In genomic region chr6:20826378-20826777, GRCh38 we compare ENCODE assay signal across 14 cellular contexts.
DNase-seq lines count a peak whose midpoint lies in the region; ATAC-seq and TF ChIP-seq lines count a peak whose summit lies in the region.
"Had no signal": no experiment of that assay in that cellular context is flagged by ENCODE, and none has a peak within 500 bp of the region (broad histone marks: within the 10 kb centered on the region; RNA-seq: fewer than 3 reads in every experiment).

No MANE protein-coding gene starts in this region.

- intact Hi-C loops in breast epithelium (cut with DNase I; ENCODE audit: low total_unique reads) = no loop called here
- intact Hi-C loops in right cardiac atrium (cut with DNase I) = no loop called here

- peaks cover 0 to 9% of the 10 kb centered on the region in 2 donors for H3K9me3 ChIP-seq in breast epithelium
- no peaks in the 10 kb centered on the region for H3K9me3 ChIP-seq in right cardiac atrium (ENCODE audit: control insufficient read depth, low read length)
- H3K9me3 ChIP-seq: mucosa of descending colon, Peyer's patch, thyroid gland had no signal

- H3K27ac ChIP-seq in breast epithelium = peak overlapping the region; percentile 22 to 77
- H3K27ac ChIP-seq in right cardiac atrium (ENCODE audit: low read length) = no peak overlapping the region
- H3K27ac ChIP-seq: KMS-11, Peyer's patch, thyroid gland had no signal

- H3K4me3 ChIP-seq in breast epithelium = no peak overlapping the region
- H3K4me3 ChIP-seq in right cardiac atrium (ENCODE audit: low read length) = no peak overlapping the region
- H3K4me3 ChIP-seq: mucosa of descending colon, Peyer's patch, thyroid gland had no signal

- TF ChIP-seq POLR2A in breast epithelium (IDR thresholded peaks at IDR 0.05) = no peak

- CTCF ChIA-PET in activated CD8-positive, alpha-beta T cell treated with anti-CD3 and anti-CD28 coated beads, Interleukin-2, amount 10 ng/mL, durations not matched to agents 7 days and 5 days (lab: Charles Lee) = no interaction called here

- H3K27me3 ChIP-seq in breast epithelium (no peaks in the 10 kb centered on the region), right cardiac atrium (ENCODE audit: control insufficient read depth, insufficient read depth) (no peaks in the 10 kb centered on the region)
- H3K27me3 ChIP-seq: Peyer's patch, thyroid gland had no signal

- no peaks in the 10 kb centered on the region for H3K27me3 Mint-ChIP-seq in activated CD8-positive, alpha-beta T cell treated with anti-CD3 and anti-CD28 coated beads, Interleukin-2, amount 10 ng/mL, durations not matched to agents 7 days and 5 days (ENCODE audit: low read depth)

- POLR2A ChIA-PET in activated CD8-positive, alpha-beta T cell treated with anti-CD3 and anti-CD28 coated beads, Interleukin-2, amount 10 ng/mL, durations not matched to agents 7 days and 5 days (lab: Charles Lee) = no interaction called here

- peak; percentile 61 to 75 for ATAC-seq in right cardiac atrium
- ATAC-seq in GM18873 (IDR thresholded peaks at IDR 0.05; ENCODE audit: low FRiP score, unreplicated experiment) = no peak
- no peak for ATAC-seq in activated CD8-positive, alpha-beta T cell treated with anti-CD3 and anti-CD28 coated beads, Interleukin-2, amount 10 ng/mL, durations not matched to agents 7 days and 5 days
- ATAC-seq: mucosa of descending colon had no signal

- H3K36me3 ChIP-seq in breast epithelium = no peaks in the 10 kb centered on the region
- H3K36me3 ChIP-seq: Peyer's patch, thyroid gland had no signal

- H3K4me1 ChIP-seq in breast epithelium = peaks cover 0 to 5% of the 10 kb centered on the region in 2 donors
- no peaks in the 10 kb centered on the region for H3K4me1 ChIP-seq in right cardiac atrium (ENCODE audit: control insufficient read depth, insufficient read depth, low read length)
- H3K4me1 ChIP-seq: Peyer's patch had no signal

- in situ Hi-C loops in GM13976 (cut with MboI; ENCODE audit: low sequenced_read_pairs, unreplicated experiment) = no loop called here

- TF ChIP-seq CTCF in breast epithelium (IDR thresholded peaks at IDR 0.05) (no peak), GM13976 (IDR thresholded peaks at IDR 0.05; ENCODE audit: borderline replicate concordance, control extremely low read depth, extremely low read depth, insufficient read depth, missing control alignments) (no peak)

- H3K27ac Mint-ChIP-seq in activated CD8-positive, alpha-beta T cell treated with anti-CD3 and anti-CD28 coated beads, Interleukin-2, amount 10 ng/mL, durations not matched to agents 7 days and 5 days = no peak overlapping the region

- H3K9me3 Mint-ChIP-seq in activated CD8-positive, alpha-beta T cell treated with anti-CD3 and anti-CD28 coated beads, Interleukin-2, amount 10 ng/mL, durations not matched to agents 7 days and 5 days (ENCODE audit: insufficient read depth) = no peaks in the 10 kb centered on the region

- 29% methylated on average over 6 of the region's 6 CpGs for WGBS in right cardiac atrium

- H3K36me3 Mint-ChIP-seq in activated CD8-positive, alpha-beta T cell treated with anti-CD3 and anti-CD28 coated beads, Interleukin-2, amount 10 ng/mL, durations not matched to agents 7 days and 5 days (ENCODE audit: low read depth) = peaks cover 12% of the 10 kb centered on the region

- no peak overlapping the region for H3K4me3 Mint-ChIP-seq in activated CD8-positive, alpha-beta T cell treated with anti-CD3 and anti-CD28 coated beads, Interleukin-2, amount 10 ng/mL, durations not matched to agents 7 days and 5 days

- DNase-seq in AG20443 (ENCODE audit: low spot score) (peak; percentile 24), LHCN-M2 (ENCODE audit: low read depth) (peak; percentile 64), breast epithelium (ENCODE audit: low spot score in 2 of 2) (no peak), right cardiac atrium (no peak), SHP77 treated with DMSO at 0.1 percent for 48 hours (lab: John Stamatoyannopoulos, UW) (no peak), GM13976 (ENCODE audit: low spot score) (no peak)
- DNase-seq in activated CD8-positive, alpha-beta T cell treated with anti-CD3 and anti-CD28 coated beads, Interleukin-2, amount 10 ng/mL, durations not matched to agents 7 days and 5 days = no peak
- DNase-seq: C1 segment of cervical spinal cord, mucosa of descending colon, NCI-H2107, Peyer's patch, thyroid gland had no signal

- no peaks in the 10 kb centered on the region for H3K4me1 Mint-ChIP-seq in activated CD8-positive, alpha-beta T cell treated with anti-CD3 and anti-CD28 coated beads, Interleukin-2, amount 10 ng/mL, durations not matched to agents 7 days and 5 days (ENCODE audit: low read depth)

Comparison
In these comparisons a context has a peak if more than half of its experiments do, and no peak if none do; other contexts are left out.
1. DNase-seq: peak in AG20443 (single experiment) and LHCN-M2 (single experiment); none in breast epithelium (0 of 2), right cardiac atrium (0 of 3), SHP77 treated with DMSO at 0.1 percent for 48 hours (single experiment), GM13976 (single experiment) and activated CD8-positive, alpha-beta T cell treated with anti-CD3 and anti-CD28 coated beads, Interleukin-2, amount 10 ng/mL, durations not matched to agents 7 days and 5 days (single experiment).
2. ATAC-seq: peak in right cardiac atrium (2 of 2); none in GM18873 (single experiment) and activated CD8-positive, alpha-beta T cell treated with anti-CD3 and anti-CD28 coated beads, Interleukin-2, amount 10 ng/mL, durations not matched to agents 7 days and 5 days (single experiment).